In genomic region chr12:53500776-53501614, GRCh38 we compare ENCODE assay signal across 8 cellular contexts. TPM values are rescaled to one million over a fixed set of nuclear protein-coding genes. Genes with fewer than 3 reads are reported as not detected.
DNase-seq lines count a peak whose midpoint lies in the region; ATAC-seq and TF ChIP-seq lines count a peak whose summit lies in the region.

TARBP2 (plus strand) TSS chr12:53501283; CDS start chr12:53501409, 126 bp downstream.

- peak within 1 kb of the TSS; percentile 100 for H3K4me2 ChIP-seq in fibroblast of lung (ENCODE audit: extremely low read depth, insufficient read depth, low read length)

- intact Hi-C loops in naive thymus-derived CD4-positive, alpha-beta T cell (cut with micrococcal nuclease), result loop anchor here (1.0 to 10.0 kb wide), 20 partner anchors 7 to 779 kb away; partner anchors contain the start of genes AAAS (in 2 of the 2), ATF7 (in 2 of the 2), CALCOCO1 (in 2 of the 2) and CSAD (in 2 of the 2)

- CTCF ChIA-PET in RWPE1 (lab: Yijun Ruan, JAX), result interaction anchor here (1.0 kb wide), 1 partner anchor 8 kb away, joined by 3 read pairs; no protein-coding TSS in a partner anchor
- CTCF ChIA-PET in naive thymus-derived CD4-positive, alpha-beta T cell (lab: Charles Lee), result interaction anchor here (0.6 to 1.6 kb wide), 10 partner anchors 8 to 455 kb away, joined by 3 to 8 read pairs (median 4); partner anchors contain the start of gene SP1

- ATAC-seq in activated T-helper 17 cell treated with anti-CD3 and anti-CD28 coated beads, Interleukin-2, amount 50 U/mL, for 72 hours (replicated peaks), result peak; percentile 87
- ATAC-seq in naive thymus-derived CD4-positive, alpha-beta T cell, result peak; percentile 87
- peak; percentile 82 to 84 for ATAC-seq in stimulated activated naive B cell treated with anti-CD40 and anti-IgM and Interleukin-4, amounts not matched to agents 10 μg/mL and 1 μg/mL and 100 μg/mL, for 72 hours (replicated peaks)

- peak within 1 kb of the TSS; percentile 85 for H3K27ac Mint-ChIP-seq in activated T-helper 17 cell treated with anti-CD3 and anti-CD28 coated beads, Interleukin-2, amount 50 U/mL, for 72 hours
- H3K27ac Mint-ChIP-seq in naive thymus-derived CD4-positive, alpha-beta T cell, result peak within 1 kb of the TSS; percentile 87 to 100 (median 97)
- peak within 1 kb of the TSS; percentile 99 for H3K27ac Mint-ChIP-seq in stimulated activated naive B cell treated with anti-CD40 and anti-IgM and Interleukin-4, amounts not matched to agents 10 μg/mL and 1 μg/mL and 100 μg/mL, for 72 hours

- H3K27me3 ChIP-seq in fibroblast of lung (ENCODE audit: control insufficient read depth, insufficient read depth, low read length), result no peaks in the 10 kb centered on the region
- H3K27me3 ChIP-seq in naive thymus-derived CD4-positive, alpha-beta T cell (ENCODE audit: control insufficient read depth in 2 of 2, insufficient read depth in 2 of 2, low read length in 2 of 2), result no peaks in the 10 kb centered on the region

- no peaks in the 10 kb centered on the region for H3K27me3 Mint-ChIP-seq in activated T-helper 17 cell treated with anti-CD3 and anti-CD28 coated beads, Interleukin-2, amount 50 U/mL, for 72 hours
- no peaks in the 10 kb centered on the region for H3K27me3 Mint-ChIP-seq in naive thymus-derived CD4-positive, alpha-beta T cell
- no peaks in the 10 kb centered on the region for H3K27me3 Mint-ChIP-seq in stimulated activated naive B cell treated with anti-CD40 and anti-IgM and Interleukin-4, amounts not matched to agents 10 μg/mL and 1 μg/mL and 100 μg/mL, for 72 hours

- H2AFZ ChIP-seq in fibroblast of lung (ENCODE audit: low read length), result peak within 1 kb of the TSS; percentile 87

- POLR2A ChIA-PET in RWPE1 (lab: Yijun Ruan, JAX; ENCODE audit: low non-redundant PET), result interaction anchor here (0.6 to 0.9 kb wide), 4 partner anchors 17 to 223 kb away, joined by 3 to 4 read pairs (median 4); no protein-coding TSS in a partner anchor
- POLR2A ChIA-PET in naive thymus-derived CD4-positive, alpha-beta T cell (lab: Charles Lee), result interaction anchor here (0.6 to 5.9 kb wide), 38 partner anchors 8 to 780 kb away, joined by 3 to 47 read pairs (median 5); partner anchors contain the start of genes AAAS, ATF7, ATP5MC2 and CBX5

- H3K4me1 Mint-ChIP-seq in activated T-helper 17 cell treated with anti-CD3 and anti-CD28 coated beads, Interleukin-2, amount 50 U/mL, for 72 hours, result peaks cover 10% of the 10 kb centered on the region
- H3K4me1 Mint-ChIP-seq in naive thymus-derived CD4-positive, alpha-beta T cell, result peaks cover 15 to 56% (median 43%) of the 10 kb centered on the region in 7 donors
- H3K4me1 Mint-ChIP-seq in stimulated activated naive B cell treated with anti-CD40 and anti-IgM and Interleukin-4, amounts not matched to agents 10 μg/mL and 1 μg/mL and 100 μg/mL, for 72 hours, result peaks cover 32 to 54% of the 10 kb centered on the region in 2 donors

- peaks cover 19% of the 10 kb centered on the region for H3K36me3 Mint-ChIP-seq in activated T-helper 17 cell treated with anti-CD3 and anti-CD28 coated beads, Interleukin-2, amount 50 U/mL, for 72 hours (ENCODE audit: low read depth)
- H3K36me3 Mint-ChIP-seq in naive thymus-derived CD4-positive, alpha-beta T cell, result peaks cover 0 to 14% (median 0%) of the 10 kb centered on the region in 5 donors
- H3K36me3 Mint-ChIP-seq in stimulated activated naive B cell treated with anti-CD40 and anti-IgM and Interleukin-4, amounts not matched to agents 10 μg/mL and 1 μg/mL and 100 μg/mL, for 72 hours, result peaks cover 20 to 31% of the 10 kb centered on the region in 2 donors

- H3K36me3 ChIP-seq in fibroblast of lung (ENCODE audit: control insufficient read depth, insufficient read depth, low read length), result peaks cover 20% of the 10 kb centered on the region
- H3K36me3 ChIP-seq in naive thymus-derived CD4-positive, alpha-beta T cell (ENCODE audit: control insufficient read depth in 2 of 3, insufficient read depth in 3 of 3, low read length in 3 of 3), result peaks cover 0 to 28% (median 0%) of the 10 kb centered on the region in 3 experiments

- peaks cover 36% of the 10 kb centered on the region for H3K79me2 ChIP-seq in fibroblast of lung (ENCODE audit: control insufficient read depth, insufficient read depth, low read length)

- peak within 1 kb of the TSS; percentile 95 for H3K27ac ChIP-seq in RWPE1
- H3K27ac ChIP-seq in fibroblast of lung (ENCODE audit: insufficient read depth, low read length), result peak within 1 kb of the TSS; percentile 93
- H3K27ac ChIP-seq in naive thymus-derived CD4-positive, alpha-beta T cell (ENCODE audit: low read depth, low read length), result peak within 1 kb of the TSS; percentile 98

- TF ChIP-seq CTCF in LNCaP clone FGC (IDR thresholded peaks at IDR 0.05; ENCODE audit: control insufficient read depth, extremely low read depth, insufficient read depth), result no peak
- no peak for TF ChIP-seq CTCF in RWPE1 (conservative IDR thresholded peaks at IDR 0.05; ENCODE audit: low read depth)
- TF ChIP-seq CTCF in fibroblast of lung (conservative IDR thresholded peaks at IDR 0.05 in 1 of 2, IDR thresholded peaks at IDR 0.05 in 1 of 2; ENCODE audit: low read depth in 1 of 2, low read length in 2 of 2), result no peak

- H3K4me1 ChIP-seq in fibroblast of lung (ENCODE audit: control insufficient read depth, extremely low read depth, insufficient read depth, low read length), result peaks cover 24% of the 10 kb centered on the region
- peaks cover 24 to 27% of the 10 kb centered on the region in 2 donors for H3K4me1 ChIP-seq in naive thymus-derived CD4-positive, alpha-beta T cell (ENCODE audit: control insufficient read depth in 2 of 2, insufficient read depth in 2 of 2, low read length in 2 of 2)

- H3K4me3 Mint-ChIP-seq in activated T-helper 17 cell treated with anti-CD3 and anti-CD28 coated beads, Interleukin-2, amount 50 U/mL, for 72 hours, result peak within 1 kb of the TSS; percentile 86
- H3K4me3 Mint-ChIP-seq in naive thymus-derived CD4-positive, alpha-beta T cell, result peak within 1 kb of the TSS; percentile 86 to 96 (median 92)
- peak within 1 kb of the TSS; percentile 85 to 86 for H3K4me3 Mint-ChIP-seq in stimulated activated naive B cell treated with anti-CD40 and anti-IgM and Interleukin-4, amounts not matched to agents 10 μg/mL and 1 μg/mL and 100 μg/mL, for 72 hours

- peak within 1 kb of the TSS; percentile 81 for H3K4me3 ChIP-seq in LNCaP clone FGC (ENCODE audit: low read depth, low read length)
- H3K4me3 ChIP-seq in fibroblast of lung (replicated peaks in 1 of 4; ENCODE audit: control extremely low read depth in 1 of 4, insufficient read depth in 1 of 4, low read depth in 3 of 4, low read length in 4 of 4), result peak within 1 kb of the TSS; percentile 72 to 96 (median 80)
- H3K4me3 ChIP-seq in naive thymus-derived CD4-positive, alpha-beta T cell (ENCODE audit: low read length), result peak within 1 kb of the TSS; percentile 84

- H3K9me3 Mint-ChIP-seq in activated T-helper 17 cell treated with anti-CD3 and anti-CD28 coated beads, Interleukin-2, amount 50 U/mL, for 72 hours, result no peaks in the 10 kb centered on the region
- peaks cover 0 to 1% (median 0%) of the 10 kb centered on the region in 11 donors for H3K9me3 Mint-ChIP-seq in naive thymus-derived CD4-positive, alpha-beta T cell
- peaks cover 0 to 4% of the 10 kb centered on the region in 2 donors for H3K9me3 Mint-ChIP-seq in stimulated activated naive B cell treated with anti-CD40 and anti-IgM and Interleukin-4, amounts not matched to agents 10 μg/mL and 1 μg/mL and 100 μg/mL, for 72 hours

- no peaks in the 10 kb centered on the region for H3K9me3 ChIP-seq in fibroblast of lung (ENCODE audit: control insufficient read depth, insufficient read depth, low read depth, low read length)
- no peaks in the 10 kb centered on the region for H3K9me3 ChIP-seq in naive thymus-derived CD4-positive, alpha-beta T cell (ENCODE audit: control insufficient read depth in 2 of 3, low read length in 3 of 3)

- H3K9ac ChIP-seq in fibroblast of lung (ENCODE audit: insufficient read depth, low read length), result peak within 1 kb of the TSS; percentile 90

- H4K20me1 ChIP-seq in fibroblast of lung (ENCODE audit: control insufficient read depth, extremely low read depth, insufficient read depth, low read length), result no peaks in the 10 kb centered on the region

- DNase-seq in Daoy (ENCODE audit: low read depth) (peak; percentile 99), GOT3 (lab: John Stamatoyannopoulos, UW) (peak; percentile 92), LNCaP clone FGC (ENCODE audit: low read depth) (peak; percentile 99), RWPE1 (ENCODE audit: low spot score) (peak; percentile 99), fibroblast of lung (ENCODE audit: low read depth in 2 of 2) (peak; percentile 99 to 100)
- peak; percentile 87 to 99 (median 98) for DNase-seq in naive thymus-derived CD4-positive, alpha-beta T cell
- DNase-seq in stimulated activated naive B cell treated with anti-CD40 and anti-IgM and Interleukin-4, amounts not matched to agents 10 μg/mL and 1 μg/mL and 100 μg/mL, for 72 hours, result peak; percentile 96

RNA-seq across cellular contexts. Expression of gene TARBP2, which starts in this region (rescaled TPM):
- 58.1 and 75.8 TPM in 2 replicates for total RNA-seq in Daoy (2014; rRNA removed; shearing (Covaris generic))
- total RNA-seq in activated T-helper 17 cell treated with anti-CD3 and anti-CD28 coated beads, Interleukin-2, amount 50 U/mL, for 72 hours, result 10 to 100 TPM; 21.7 to 44.0 TPM
- total RNA-seq in fibroblast of lung, result 37.8 and 39.3 TPM in 2 replicates
- 19.8 and 25.9 TPM in 2 replicates for polyA plus RNA-seq in fibroblast of lung
- 23.5 and 33.8 TPM in 2 replicates for polyA plus RNA-seq in fibroblast of lung (2012)
- polyA minus RNA-seq in fibroblast of lung (ENCODE audit: low replicate concordance), result 27.3 and 27.9 TPM in 2 replicates
- total RNA-seq in naive thymus-derived CD4-positive, alpha-beta T cell, result 10 to 100 TPM; 25.1 to 45.2 (median 40.7) TPM
- 10 to 100 TPM; 30.9 to 34.2 TPM for polyA plus RNA-seq in naive thymus-derived CD4-positive, alpha-beta T cell

Comparison
In these comparisons a context has a peak if more than half of its experiments do, and no peak if none do; other contexts are left out.
1. Peak in every context shown above with its lines: DNase-seq, ATAC-seq, H3K4me3 ChIP-seq and H3K27ac ChIP-seq.